Comparison of ENCODE assay signal across 1 cellular context in the genomic region with DNA sequence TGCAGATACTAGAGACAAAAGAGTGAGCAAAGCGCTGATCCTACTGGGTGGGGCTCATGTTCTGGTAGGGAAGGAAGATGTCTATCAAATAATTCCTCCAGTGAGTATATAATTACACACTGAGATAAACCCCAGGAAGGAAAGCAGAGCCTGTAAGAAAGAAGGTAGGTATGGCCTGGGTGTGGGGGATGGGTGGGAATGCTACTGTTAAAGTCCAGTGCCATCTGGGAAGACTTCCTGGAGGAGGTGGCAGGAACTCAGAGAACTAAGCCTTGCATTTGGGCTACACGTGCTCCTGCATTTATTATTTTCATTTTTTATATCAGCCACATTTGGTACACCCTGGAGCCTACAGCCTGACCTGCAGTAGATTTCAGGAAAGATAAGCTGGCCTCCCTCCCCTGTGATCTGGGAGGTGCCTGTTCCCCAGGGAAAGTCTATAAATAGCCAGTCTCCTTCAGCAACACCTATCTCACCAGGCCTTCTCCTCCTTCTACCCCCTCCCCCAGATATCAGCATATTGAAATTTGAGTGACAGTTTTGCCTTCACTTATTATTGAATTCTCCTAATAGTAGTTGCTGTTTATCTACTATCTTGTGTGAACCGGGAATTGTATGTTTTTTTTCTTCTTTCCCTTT.
TF ChIP-seq lines count a peak whose summit lies in the region.

No MANE protein-coding gene starts in this region.

TF ChIP-seq in HCT116, 20 proteins besides CTCF, POLR2A, EP300 and RAD21 (continued from another document):
- TF ChIP-seq, protein P1, sequence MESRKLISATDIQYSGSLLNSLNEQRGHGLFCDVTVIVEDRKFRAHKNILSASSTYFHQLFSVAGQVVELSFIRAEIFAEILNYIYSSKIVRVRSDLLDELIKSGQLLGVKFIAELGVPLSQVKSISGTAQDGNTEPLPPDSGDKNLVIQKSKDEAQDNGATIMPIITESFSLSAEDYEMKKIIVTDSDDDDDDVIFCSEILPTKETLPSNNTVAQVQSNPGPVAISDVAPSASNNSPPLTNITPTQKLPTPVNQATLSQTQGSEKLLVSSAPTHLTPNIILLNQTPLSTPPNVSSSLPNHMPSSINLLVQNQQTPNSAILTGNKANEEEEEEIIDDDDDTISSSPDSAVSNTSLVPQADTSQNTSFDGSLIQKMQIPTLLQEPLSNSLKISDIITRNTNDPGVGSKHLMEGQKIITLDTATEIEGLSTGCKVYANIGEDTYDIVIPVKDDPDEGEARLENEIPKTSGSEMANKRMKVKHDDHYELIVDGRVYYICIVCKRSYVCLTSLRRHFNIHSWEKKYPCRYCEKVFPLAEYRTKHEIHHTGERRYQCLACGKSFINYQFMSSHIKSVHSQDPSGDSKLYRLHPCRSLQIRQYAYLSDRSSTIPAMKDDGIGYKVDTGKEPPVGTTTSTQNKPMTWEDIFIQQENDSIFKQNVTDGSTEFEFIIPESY (IDR thresholded peaks at IDR 0.05; ENCODE audit: extremely low read depth, insufficient replicate concordance, low read length) = no peak
- TF ChIP-seq, protein P2, sequence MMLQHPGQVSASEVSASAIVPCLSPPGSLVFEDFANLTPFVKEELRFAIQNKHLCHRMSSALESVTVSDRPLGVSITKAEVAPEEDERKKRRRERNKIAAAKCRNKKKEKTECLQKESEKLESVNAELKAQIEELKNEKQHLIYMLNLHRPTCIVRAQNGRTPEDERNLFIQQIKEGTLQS (IDR thresholded peaks at IDR 0.05) = no peak
- TF ChIP-seq, protein P3, sequence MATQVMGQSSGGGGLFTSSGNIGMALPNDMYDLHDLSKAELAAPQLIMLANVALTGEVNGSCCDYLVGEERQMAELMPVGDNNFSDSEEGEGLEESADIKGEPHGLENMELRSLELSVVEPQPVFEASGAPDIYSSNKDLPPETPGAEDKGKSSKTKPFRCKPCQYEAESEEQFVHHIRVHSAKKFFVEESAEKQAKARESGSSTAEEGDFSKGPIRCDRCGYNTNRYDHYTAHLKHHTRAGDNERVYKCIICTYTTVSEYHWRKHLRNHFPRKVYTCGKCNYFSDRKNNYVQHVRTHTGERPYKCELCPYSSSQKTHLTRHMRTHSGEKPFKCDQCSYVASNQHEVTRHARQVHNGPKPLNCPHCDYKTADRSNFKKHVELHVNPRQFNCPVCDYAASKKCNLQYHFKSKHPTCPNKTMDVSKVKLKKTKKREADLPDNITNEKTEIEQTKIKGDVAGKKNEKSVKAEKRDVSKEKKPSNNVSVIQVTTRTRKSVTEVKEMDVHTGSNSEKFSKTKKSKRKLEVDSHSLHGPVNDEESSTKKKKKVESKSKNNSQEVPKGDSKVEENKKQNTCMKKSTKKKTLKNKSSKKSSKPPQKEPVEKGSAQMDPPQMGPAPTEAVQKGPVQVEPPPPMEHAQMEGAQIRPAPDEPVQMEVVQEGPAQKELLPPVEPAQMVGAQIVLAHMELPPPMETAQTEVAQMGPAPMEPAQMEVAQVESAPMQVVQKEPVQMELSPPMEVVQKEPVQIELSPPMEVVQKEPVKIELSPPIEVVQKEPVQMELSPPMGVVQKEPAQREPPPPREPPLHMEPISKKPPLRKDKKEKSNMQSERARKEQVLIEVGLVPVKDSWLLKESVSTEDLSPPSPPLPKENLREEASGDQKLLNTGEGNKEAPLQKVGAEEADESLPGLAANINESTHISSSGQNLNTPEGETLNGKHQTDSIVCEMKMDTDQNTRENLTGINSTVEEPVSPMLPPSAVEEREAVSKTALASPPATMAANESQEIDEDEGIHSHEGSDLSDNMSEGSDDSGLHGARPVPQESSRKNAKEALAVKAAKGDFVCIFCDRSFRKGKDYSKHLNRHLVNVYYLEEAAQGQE (IDR thresholded peaks at IDR 0.05; ENCODE audit: low read depth) = no peak
